ENCODE assay signal across 21 cellular contexts in the genomic region with DNA sequence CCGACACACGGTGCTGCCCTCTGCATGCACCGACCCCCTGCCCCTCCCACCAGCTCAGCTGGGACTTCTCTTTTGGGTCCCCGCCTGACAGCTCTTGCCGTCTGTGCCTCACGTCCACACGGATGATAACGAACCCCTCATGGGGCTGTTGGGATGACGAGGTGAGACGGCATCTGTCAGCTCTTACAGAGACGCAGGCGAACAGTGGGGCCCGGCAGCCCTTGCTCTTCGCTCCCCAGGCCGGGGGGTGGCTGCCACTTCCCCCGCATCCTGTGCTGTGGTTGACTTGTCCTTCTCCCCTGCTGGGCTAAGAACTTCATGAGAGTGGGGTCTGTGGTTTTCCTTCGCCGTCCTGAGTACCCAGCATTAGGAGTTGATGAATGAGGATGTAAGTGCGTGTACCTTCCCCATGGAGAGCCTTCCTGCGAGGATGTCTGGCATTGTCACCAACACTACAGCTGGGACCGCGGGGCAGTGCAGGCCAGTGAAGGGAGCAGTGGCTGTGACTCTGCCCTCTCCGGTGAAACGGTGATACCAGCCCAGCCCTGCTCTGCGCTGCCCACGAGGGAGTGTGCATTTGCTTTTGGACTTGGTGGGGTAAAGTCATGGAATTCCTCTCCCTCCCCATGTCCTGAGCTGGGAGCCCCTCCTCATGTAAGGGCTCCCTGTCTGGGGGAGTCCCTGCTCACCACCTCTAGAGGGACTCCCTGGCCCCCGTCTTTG. TPM values are rescaled to one million over a fixed set of nuclear protein-coding genes. Genes with fewer than 3 reads are reported as not detected.
DNase-seq lines count a peak whose midpoint lies in the region; ATAC-seq and TF ChIP-seq lines count a peak whose summit lies in the region.
"Had no signal": no experiment of that assay in that cellular context is flagged by ENCODE, and none has a peak within 500 bp of the region (broad histone marks: within the 10 kb centered on the region; RNA-seq: fewer than 3 reads in every experiment).

No MANE protein-coding gene starts in this region.

- H3K9ac ChIP-seq in neuronal stem cell (ENCODE audit: low read depth, low read length, poor library complexity), result no peak overlapping the region

- peak overlapping the region; percentile 96 for H2AK5ac ChIP-seq in neuronal stem cell (ENCODE audit: low read depth, low read length)

- no peak for TF ChIP-seq CTCF in Peyer's patch (IDR thresholded peaks at IDR 0.05)

- no peak overlapping the region for H3K4me3 Mint-ChIP-seq in activated naive CD8-positive, alpha-beta T cell treated with anti-CD3 and anti-CD28 coated beads, Interleukin-2, amount 50 U/mL, for 24 hours
- H3K4me3 Mint-ChIP-seq: B cell had no signal

- H3K4me1 Mint-ChIP-seq in activated naive CD8-positive, alpha-beta T cell treated with anti-CD3 and anti-CD28 coated beads, Interleukin-2, amount 50 U/mL, for 24 hours, result peaks cover 10% of the 10 kb centered on the region

- no peak overlapping the region for H2BK120ac ChIP-seq in neuronal stem cell (ENCODE audit: low read depth, low read length)

- H2AFZ ChIP-seq in neuronal stem cell (ENCODE audit: low read length), result no peak overlapping the region

- no peak for TF ChIP-seq POLR2A in Peyer's patch (IDR thresholded peaks at IDR 0.05)

- H3K4ac ChIP-seq in neuronal stem cell (ENCODE audit: low read length), result no peak overlapping the region

- H3K4me2 ChIP-seq in neuronal stem cell (ENCODE audit: insufficient read depth, low read length, poor library complexity, severe bottlenecking), result no peak overlapping the region

- H3K9me3 ChIP-seq in neuronal stem cell (replicated peaks in 1 of 2; ENCODE audit: control insufficient read depth in 2 of 2, insufficient read depth in 1 of 2, low read depth in 1 of 2, low read length in 2 of 2) (no peaks in the 10 kb centered on the region), Peyer's patch (no peaks in the 10 kb centered on the region)
- H3K9me3 ChIP-seq: colonic mucosa, mucosa of descending colon had no signal

- H2BK15ac ChIP-seq in neuronal stem cell (ENCODE audit: low read length), result peak overlapping the region; percentile 54

- peak overlapping the region; percentile 47 for H3K14ac ChIP-seq in neuronal stem cell (ENCODE audit: low read length)

- ATAC-seq in activated naive CD8-positive, alpha-beta T cell treated with anti-CD3 and anti-CD28 coated beads, Interleukin-2, amount 50 U/mL, for 24 hours, result no peak
- ATAC-seq: mucosa of descending colon had no signal

- peak overlapping the region; percentile 15 for H3K23ac ChIP-seq in neuronal stem cell (ENCODE audit: low read depth, low read length, poor library complexity)

- DNase-seq in SIG-M5 treated with dmso at 0.1 percent for 504 hours (lab: John Stamatoyannopoulos, UW; ENCODE audit: unreplicated experiment), result peak; percentile 17
- DNase-seq in SIG-M5 (lab: John Stamatoyannopoulos, UW), result no peak
- DNase-seq in H7, result peak; percentile 63
- peak; percentile 15 for DNase-seq in activated naive CD8-positive, alpha-beta T cell treated with anti-CD3 and anti-CD28 coated beads, Interleukin-2, amount 50 U/mL, for 24 hours
- DNase-seq in neuronal stem cell (ENCODE audit: low spot score), result no peak
- DNase-seq in activated CD8-positive, alpha-beta memory T cell treated with anti-CD3 and anti-CD28 coated beads, Interleukin-2, amount 50 U/mL, for 4 hours, result no peak
- DNase-seq in globus pallidus (ENCODE audit: low spot score), result no peak
- no peak for DNase-seq in Peyer's patch
- DNase-seq: activated CD4-positive, alpha-beta T cell treated with anti-CD3 and anti-CD28 coated beads, Interleukin-2, amount 50 U/mL, for 4 hours; Calu3; colonic mucosa; mucosa of descending colon; NCI-H526 treated with DMSO at 0.1 percent for 48 hours; nucleus accumbens; Right ventricle myocardium superior; substantia nigra; T-helper 1 cell had no signal

- no CpG with 5 or more reads among the region's 27 CpGs for WGBS in neuronal stem cell (ENCODE audit: extremely low coverage in 2 of 2, insufficient read length in 2 of 2, insufficient replicate concordance in 1 of 2), 2 donors

- H3K36me3 ChIP-seq in H7 (replicated peaks; ENCODE audit: control insufficient read depth, insufficient read depth, low read length) (no peaks in the 10 kb centered on the region), neuronal stem cell (replicated peaks in 1 of 2; ENCODE audit: control insufficient read depth in 2 of 2, insufficient read depth in 2 of 2, low read length in 2 of 2) (no peaks in the 10 kb centered on the region), Peyer's patch (no peaks in the 10 kb centered on the region)
- H3K36me3 ChIP-seq: colonic mucosa had no signal

- H2BK5ac ChIP-seq in neuronal stem cell (ENCODE audit: low read length), result peak overlapping the region; percentile 1

- H3K27me3 Mint-ChIP-seq in activated naive CD8-positive, alpha-beta T cell treated with anti-CD3 and anti-CD28 coated beads, Interleukin-2, amount 50 U/mL, for 24 hours, result peaks cover 29% of the 10 kb centered on the region

- no peak overlapping the region for H3K27ac ChIP-seq in neuronal stem cell (replicated peaks; ENCODE audit: low read length)
- H3K27ac ChIP-seq in Peyer's patch, result no peak overlapping the region
- H3K27ac ChIP-seq: colonic mucosa, VCaP had no signal

- H3K18ac ChIP-seq in neuronal stem cell (ENCODE audit: low read length), result peak overlapping the region; percentile 70

- no peak overlapping the region for H4K8ac ChIP-seq in neuronal stem cell (ENCODE audit: low read depth, low read length)

- no peaks in the 10 kb centered on the region for H3K27me3 ChIP-seq in H7 (ENCODE audit: control insufficient read depth, insufficient read depth, low read length)
- H3K27me3 ChIP-seq in neuronal stem cell (ENCODE audit: control insufficient read depth in 3 of 3, insufficient read depth in 3 of 3, low read depth in 1 of 3, low read length in 3 of 3), result peaks cover 0 to 57% (median 0%) of the 10 kb centered on the region in 3 experiments
- H3K27me3 ChIP-seq in Peyer's patch, result no peaks in the 10 kb centered on the region

- H3K27ac Mint-ChIP-seq in activated naive CD8-positive, alpha-beta T cell treated with anti-CD3 and anti-CD28 coated beads, Interleukin-2, amount 50 U/mL, for 24 hours, result no peak overlapping the region
- H3K27ac Mint-ChIP-seq: B cell had no signal

- peak overlapping the region; percentile 65 for H2BK12ac ChIP-seq in neuronal stem cell (ENCODE audit: low read length)

- H3K4me1 ChIP-seq in neuronal stem cell (ENCODE audit: control insufficient read depth in 2 of 2, insufficient read depth in 1 of 2, low read depth in 1 of 2, low read length in 2 of 2), result peaks cover 7 to 18% of the 10 kb centered on the region in 2 donors
- H3K4me1 ChIP-seq in Peyer's patch, result no peaks in the 10 kb centered on the region
- H3K4me1 ChIP-seq: colonic mucosa had no signal

- no peaks in the 10 kb centered on the region for H3K36me3 Mint-ChIP-seq in activated naive CD8-positive, alpha-beta T cell treated with anti-CD3 and anti-CD28 coated beads, Interleukin-2, amount 50 U/mL, for 24 hours (ENCODE audit: low read depth)
- H3K36me3 Mint-ChIP-seq: brain had no signal

- H3K4me3 ChIP-seq in H7 (ENCODE audit: insufficient read depth, low read depth, low read length) (no peak overlapping the region), neuronal stem cell (ENCODE audit: low read length in 2 of 2) (no peak overlapping the region), Peyer's patch (no peak overlapping the region)
- H3K4me3 ChIP-seq: colonic mucosa, mucosa of descending colon had no signal

- no peak overlapping the region for H4K91ac ChIP-seq in neuronal stem cell (ENCODE audit: low read depth, low read length, poor library complexity)

- H3K79me1 ChIP-seq in neuronal stem cell (ENCODE audit: low read depth, low read length), result no peaks in the 10 kb centered on the region

- no peaks in the 10 kb centered on the region for H3K9me3 Mint-ChIP-seq in activated naive CD8-positive, alpha-beta T cell treated with anti-CD3 and anti-CD28 coated beads, Interleukin-2, amount 50 U/mL, for 24 hours

RNA-seq across cellular contexts. Expression of gene HK3, which starts 23.2 kb away (rescaled TPM):
- not detected in 2 replicates for total RNA-seq in H7 (2014; rRNA removed; shearing (Covaris generic))
- polyA plus RNA-seq in neuronal stem cell (2013, experiment 1 of 2), result not detected
- 0.01 TPM for polyA plus RNA-seq in neuronal stem cell (2013, experiment 2 of 2)
- 1 to 10 TPM; 1.6 to 7.4 (median 3.6) TPM for total RNA-seq in Peyer's patch
- total RNA-seq: LHCN-M2 had no signal

Comparison
In these comparisons a context has a peak if more than half of its experiments do, and no peak if none do; other contexts are left out.
1. DNase-seq: peak in SIG-M5 treated with dmso at 0.1 percent for 504 hours (single experiment), H7 (single experiment) and activated naive CD8-positive, alpha-beta T cell treated with anti-CD3 and anti-CD28 coated beads, Interleukin-2, amount 50 U/mL, for 24 hours (single experiment); none in SIG-M5 (single experiment), neuronal stem cell (single experiment), activated CD8-positive, alpha-beta memory T cell treated with anti-CD3 and anti-CD28 coated beads, Interleukin-2, amount 50 U/mL, for 4 hours (single experiment), globus pallidus (single experiment) and Peyer's patch (0 of 3).